ENCODE assay signal across 8 cellular contexts in the genomic region with DNA sequence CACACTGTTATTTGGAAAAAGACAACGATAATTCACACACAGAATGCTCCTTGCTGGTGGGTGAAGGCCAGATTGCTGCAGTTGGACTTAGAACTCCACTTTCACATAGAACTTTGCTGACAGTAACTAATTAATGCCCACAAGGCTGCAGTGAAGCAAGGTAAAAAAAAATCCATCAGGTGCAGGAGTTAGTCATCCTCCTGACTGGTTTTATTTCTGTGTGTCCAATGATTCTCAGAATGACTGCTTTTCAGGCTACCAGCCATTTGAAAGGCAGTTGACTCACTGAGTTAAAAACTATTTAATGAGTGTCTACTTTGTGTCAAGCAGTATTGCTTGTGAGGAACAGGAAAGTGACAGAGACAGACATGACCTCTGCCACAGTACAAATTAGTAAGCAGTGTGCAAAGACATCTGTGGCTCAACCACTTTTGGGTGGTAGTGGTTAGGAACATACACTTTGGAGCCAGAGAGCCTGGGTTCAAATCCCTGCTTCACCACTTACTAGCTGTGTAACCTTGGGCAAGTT. TPM values are rescaled to one million over a fixed set of nuclear protein-coding genes. Genes with fewer than 3 reads are reported as not detected.
DNase-seq lines count a peak whose midpoint lies in the region; ATAC-seq and TF ChIP-seq lines count a peak whose summit lies in the region.

No MANE protein-coding gene starts in this region.

- ATAC-seq in HG03045 (IDR thresholded peaks at IDR 0.05; ENCODE audit: unreplicated experiment), result peak; percentile 63
- ATAC-seq in WTC11, result no peak
- ATAC-seq in natural killer cell, result peak in 1 of 3 donors; percentile 39

- H3K27me3 Mint-ChIP-seq in WTC11 (ENCODE audit: low read depth) (no peaks in the 10 kb centered on the region), natural killer cell (ENCODE audit: low read depth in 2 of 2) (no peaks in the 10 kb centered on the region)

- H3K36me3 Mint-ChIP-seq in WTC11 (peaks cover 29% of the 10 kb centered on the region), natural killer cell (no peaks in the 10 kb centered on the region)

- POLR2A ChIA-PET in WTC11 (lab: Charles Lee), result no interaction called here

- H3K9me3 Mint-ChIP-seq in WTC11, result peaks cover 21% of the 10 kb centered on the region
- no peaks in the 10 kb centered on the region for H3K9me3 Mint-ChIP-seq in natural killer cell

- DNase-seq in activated naive CD4-positive, alpha-beta T cell treated with Interleukin-2 at 50 U/mL for 16 hours, result peak; percentile 24
- no peak for DNase-seq in activated naive CD4-positive, alpha-beta T cell (lab: John Stamatoyannopoulos, UW)
- DNase-seq in WTC11 (ENCODE audit: low spot score) (no peak), natural killer cell (no peak), SHP77 treated with DMSO at 0.1 percent for 48 hours (lab: John Stamatoyannopoulos, UW) (no peak), NCI-H2227 (lab: John Stamatoyannopoulos, UW; ENCODE audit: unreplicated experiment) (no peak), GDM1 (lab: John Stamatoyannopoulos, UW) (no peak)

- intact Hi-C loops in natural killer cell (cut with micrococcal nuclease), result no loop called here

- CTCF ChIA-PET in WTC11 (lab: Charles Lee), result no interaction called here

- TF ChIP-seq CTCF in WTC11 (IDR thresholded peaks at IDR 0.05) (no peak), natural killer cell (IDR thresholded peaks at IDR 0.05) (no peak)

- H3K4me1 Mint-ChIP-seq in WTC11 (peaks cover 56% of the 10 kb centered on the region), natural killer cell (peaks cover 76 to 85% of the 10 kb centered on the region in 2 donors)

- H3K27ac Mint-ChIP-seq in WTC11 (no peak overlapping the region), natural killer cell (peak overlapping the region; percentile 68 to 88)

- H3K4me3 Mint-ChIP-seq in WTC11 (no peak overlapping the region), natural killer cell (no peak overlapping the region)

TF ChIP-seq in WTC11, 78 proteins besides CTCF, POLR2A, EP300 and RAD21:
- TF ChIP-seq RORB (CRISPR knock-in tag; IDR thresholded peaks at IDR 0.05), result no peak
- no peak for TF ChIP-seq MXD4 (CRISPR knock-in tag; IDR thresholded peaks at IDR 0.05; ENCODE audit: borderline replicate concordance)
- TF ChIP-seq GABPB1 (CRISPR knock-in tag; IDR thresholded peaks at IDR 0.05), result 0 out of 2 replicates have a peak, but pooled peaks have one; percentile 33
- TF ChIP-seq NR2C2 (CRISPR knock-in tag; IDR thresholded peaks at IDR 0.05), result no peak
- no peak for TF ChIP-seq HMGA2 (CRISPR knock-in tag; IDR thresholded peaks at IDR 0.05)

RNA-seq across cellular contexts. Expression of a gene that starts 41.9 kb away (rescaled TPM):
- total RNA-seq in WTC11 (2021) (122 to 139 TPM (median 137 TPM) in 3 replicates), natural killer cell (10 to 100 TPM; 72.1 to 99.5 (median 73.7) TPM)
